In the genomic region with DNA sequence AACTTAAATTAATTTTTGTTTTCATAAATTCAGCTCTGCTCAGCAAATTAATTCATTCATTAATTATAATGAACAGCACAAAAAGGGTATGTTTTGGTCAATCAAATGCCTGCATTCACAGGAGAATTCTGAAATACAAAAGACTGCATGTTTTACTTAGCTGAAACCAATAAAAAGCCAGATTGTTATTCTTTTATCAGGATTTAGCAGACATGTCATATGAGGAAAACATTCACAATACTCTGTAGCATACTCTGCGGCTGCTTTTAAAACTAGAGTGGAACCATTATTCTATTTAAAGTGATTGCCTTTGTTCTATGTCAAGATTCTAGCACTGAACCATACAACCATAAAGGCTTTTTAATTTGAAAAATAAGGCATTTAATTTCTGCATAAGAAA, we compare ENCODE assay signal across 34 cellular contexts. TPM values are rescaled to one million over a fixed set of nuclear protein-coding genes. Genes with fewer than 3 reads are reported as not detected.
"Had no signal": no experiment of that assay in that cellular context is flagged by ENCODE, and none has a peak within 500 bp of the region (broad histone marks: within the 10 kb centered on the region; RNA-seq: fewer than 3 reads in every experiment).

No MANE protein-coding gene starts in this region.

- H3K9me3 Mint-ChIP-seq: activated B cell treated with CpG ODN at 0.5 μM for 24 hours; activated CD4-positive, alpha-beta memory T cell treated with anti-CD3 and anti-CD28 coated beads for 36 hours; activated CD4-positive, alpha-beta T cell treated with anti-CD3 and anti-CD28 coated beads, Interleukin-2, amount 10 ng/mL, durations not matched to agents 24 days and 14 days; activated CD8-positive, alpha-beta T cell treated with anti-CD3 and anti-CD28 coated beads for 36 hours; activated naive CD4-positive, alpha-beta T cell treated with anti-CD3 and anti-CD28 coated beads, Interleukin-2, amount 10 ng/mL, durations not matched to agents 7 days and 5 days; activated naive CD4-positive, alpha-beta T cell treated with anti-CD3 and anti-CD28 coated beads, Interleukin-2, amount 50 U/mL, for 24 hours; activated naive CD8-positive, alpha-beta T cell treated with anti-CD3 and anti-CD28 coated beads, Interleukin-2, amount 10 ng/mL, durations not matched to agents 7 days and 5 days; activated naive CD8-positive, alpha-beta T cell treated with anti-CD3 and anti-CD28 coated beads, Interleukin-2, amount 50 U/mL, for 24 hours; activated T-cell treated with anti-CD3 and anti-CD28 coated beads, Interleukin-2, amount 50 U/mL, for 4 hours; activated T-cell treated with anti-CD3 and anti-CD28 coated beads, Interleukin-2, amount 50 U/mL, for 72 hours; activated T-helper 1 cell treated with anti-CD3 and anti-CD28 coated beads, Interleukin-12 subunit alpha, Interleukin-12 subunit beta, Interleukin-2, Interleukin-4 antibody, amounts not matched to agents 30 ng/mL and 10 ng/mL and 1 ng/mL, durations not matched to agents 14 hours and 24 hours and 36 hours; activated T-helper 17 cell treated with anti-CD3 and anti-CD28 coated beads, Interleukin-2, amount 50 U/mL, for 72 hours; T-helper 1 cell treated with Interleukin-12 subunit alpha and Interleukin-12 subunit beta and Interleukin-4 antibody, amounts not matched to agents 30 μg/mL and 1 μg/mL, for 36 hours; T-helper 2 cell treated with Interferon-gamma antibody and Interleukin-4, amounts not matched to agents 5 μg/mL and 100 μg/mL, for 36 hours had no signal

- FAIRE-seq: TTC549 had no signal

- H3K27me3 Mint-ChIP-seq: activated CD4-positive, alpha-beta memory T cell treated with anti-CD3 and anti-CD28 coated beads for 36 hours; activated CD4-positive, alpha-beta T cell treated with anti-CD3 and anti-CD28 coated beads, Interleukin-2, amount 10 ng/mL, durations not matched to agents 24 days and 14 days; activated naive CD4-positive, alpha-beta T cell treated with anti-CD3 and anti-CD28 coated beads, Interleukin-2, amount 10 ng/mL, durations not matched to agents 7 days and 5 days; activated naive CD4-positive, alpha-beta T cell treated with anti-CD3 and anti-CD28 coated beads, Interleukin-2, amount 50 U/mL, for 24 hours; activated naive CD8-positive, alpha-beta T cell treated with anti-CD3 and anti-CD28 coated beads, Interleukin-2, amount 50 U/mL, for 24 hours had no signal

- H3K36me3 Mint-ChIP-seq: activated CD4-positive, alpha-beta memory T cell treated with anti-CD3 and anti-CD28 coated beads for 36 hours; activated naive CD4-positive, alpha-beta T cell treated with anti-CD3 and anti-CD28 coated beads, Interleukin-2, amount 10 ng/mL, durations not matched to agents 7 days and 5 days; activated naive CD4-positive, alpha-beta T cell treated with anti-CD3 and anti-CD28 coated beads, Interleukin-2, amount 50 U/mL, for 24 hours; activated naive CD8-positive, alpha-beta T cell; activated naive CD8-positive, alpha-beta T cell treated with anti-CD3 and anti-CD28 coated beads, Interleukin-2, amount 10 ng/mL, durations not matched to agents 7 days and 5 days had no signal

- ATAC-seq: activated CD8-positive, alpha-beta T cell treated with anti-CD3 and anti-CD28 coated beads for 36 hours; activated naive CD8-positive, alpha-beta T cell treated with anti-CD3 and anti-CD28 coated beads, Interleukin-2, amount 50 U/mL, for 24 hours; activated T-cell treated with anti-CD3 and anti-CD28 coated beads, Interleukin-2, amount 50 U/mL, for 4 hours; activated T-cell treated with anti-CD3 and anti-CD28 coated beads, Interleukin-2, amount 50 U/mL, for 72 hours; activated T-helper 17 cell treated with anti-CD3 and anti-CD28 coated beads, Interleukin-2, amount 50 U/mL, for 72 hours had no signal

- H3K4me1 Mint-ChIP-seq: activated B cell treated with CpG ODN at 0.5 μM for 24 hours; activated CD4-positive, alpha-beta T cell treated with anti-CD3 and anti-CD28 coated beads, Interleukin-2, amount 10 ng/mL, durations not matched to agents 24 days and 14 days; activated naive CD4-positive, alpha-beta T cell treated with anti-CD3 and anti-CD28 coated beads, Interleukin-2, amount 10 ng/mL, durations not matched to agents 7 days and 5 days; activated naive CD4-positive, alpha-beta T cell treated with anti-CD3 and anti-CD28 coated beads, Interleukin-2, amount 50 U/mL, for 24 hours; activated naive CD8-positive, alpha-beta T cell treated with anti-CD3 and anti-CD28 coated beads, Interleukin-2, amount 10 ng/mL, durations not matched to agents 7 days and 5 days; activated naive CD8-positive, alpha-beta T cell treated with anti-CD3 and anti-CD28 coated beads, Interleukin-2, amount 50 U/mL, for 24 hours; activated T-helper 17 cell treated with anti-CD3 and anti-CD28 coated beads, Interleukin-2, amount 50 U/mL, for 72 hours had no signal

- H3K4me3 Mint-ChIP-seq: activated B cell treated with CpG ODN at 0.5 μM for 24 hours; activated CD4-positive, alpha-beta memory T cell treated with anti-CD3 and anti-CD28 coated beads for 36 hours; activated CD4-positive, alpha-beta T cell treated with anti-CD3 and anti-CD28 coated beads, Interleukin-2, amount 10 ng/mL, durations not matched to agents 24 days and 14 days; activated CD8-positive, alpha-beta T cell treated with anti-CD3 and anti-CD28 coated beads for 36 hours; activated naive CD4-positive, alpha-beta T cell treated with anti-CD3 and anti-CD28 coated beads, Interleukin-2, amount 10 ng/mL, durations not matched to agents 7 days and 5 days; activated naive CD4-positive, alpha-beta T cell treated with anti-CD3 and anti-CD28 coated beads, Interleukin-2, amount 50 U/mL, for 24 hours; activated naive CD8-positive, alpha-beta T cell; activated naive CD8-positive, alpha-beta T cell treated with anti-CD3 and anti-CD28 coated beads, Interleukin-2, amount 10 ng/mL, durations not matched to agents 7 days and 5 days; activated naive CD8-positive, alpha-beta T cell treated with anti-CD3 and anti-CD28 coated beads, Interleukin-2, amount 50 U/mL, for 24 hours; activated T-cell treated with anti-CD3 and anti-CD28 coated beads, Interleukin-2, amount 50 U/mL, for 4 hours; activated T-cell treated with anti-CD3 and anti-CD28 coated beads, Interleukin-2, amount 50 U/mL, for 72 hours; activated T-helper 1 cell treated with anti-CD3 and anti-CD28 coated beads, Interleukin-12 subunit alpha, Interleukin-12 subunit beta, Interleukin-2, Interleukin-4 antibody, amounts not matched to agents 30 ng/mL and 10 ng/mL and 1 ng/mL, durations not matched to agents 14 hours and 24 hours and 36 hours; activated T-helper 17 cell treated with anti-CD3 and anti-CD28 coated beads, Interleukin-2, amount 50 U/mL, for 72 hours; T-helper 1 cell treated with Interleukin-12 subunit alpha and Interleukin-12 subunit beta and Interleukin-4 antibody, amounts not matched to agents 30 μg/mL and 1 μg/mL, for 36 hours; T-helper 2 cell treated with Interferon-gamma antibody and Interleukin-4, amounts not matched to agents 5 μg/mL and 100 μg/mL, for 36 hours had no signal

- DNase-seq: activated B cell treated with CpG ODN at 0.5 μM for 24 hours; activated CD4-positive, alpha-beta memory T cell treated with anti-CD3 and anti-CD28 coated beads for 36 hours; activated CD4-positive, alpha-beta T cell treated with anti-CD3 and anti-CD28 coated beads for 4 hours; activated CD4-positive, alpha-beta T cell treated with anti-CD3 and anti-CD28 coated beads, Interleukin-2, amount 10 ng/mL, durations not matched to agents 24 days and 14 days; activated CD4-positive, alpha-beta T cell treated with anti-CD3 and anti-CD28 coated beads, Interleukin-2, amount 50 U/mL, for 1 hour; activated CD4-positive, alpha-beta T cell treated with anti-CD3 and anti-CD28 coated beads, Interleukin-2, amount 50 U/mL, for 4 hours; activated CD4-positive, CD25-positive, alpha-beta regulatory T cell treated with anti-CD3 and anti-CD28 coated beads, Interleukin-2, amount 50 U/mL, for 72 hours; activated CD8-positive, alpha-beta memory T cell treated with anti-CD3 and anti-CD28 coated beads, Interleukin-2, amount 50 U/mL, for 4 hours; activated CD8-positive, alpha-beta T cell treated with anti-CD3 and anti-CD28 coated beads for 36 hours; activated effector memory CD4-positive, alpha-beta T cell treated with anti-CD3 and anti-CD28 coated beads, Interleukin-2, amount 50 U/mL, for 16 hours; activated gamma-delta T cell treated with Interleukin-2 at 50 U/mL for 16 hours; activated naive CD4-positive, alpha-beta T cell; activated naive CD4-positive, alpha-beta T cell treated with anti-CD3 and anti-CD28 coated beads, Interleukin-2, amount 10 ng/mL, durations not matched to agents 7 days and 5 days; activated naive CD8-positive, alpha-beta T cell treated with anti-CD3 and anti-CD28 coated beads, Interleukin-2, amount 10 ng/mL, durations not matched to agents 7 days and 5 days; activated naive CD8-positive, alpha-beta T cell treated with anti-CD3 and anti-CD28 coated beads, Interleukin-2, amount 50 U/mL, for 24 hours; activated T-cell treated with anti-CD3 and anti-CD28 coated beads for 4 hours; activated T-cell treated with anti-CD3 and anti-CD28 coated beads, Interleukin-2, amount 50 U/mL, for 1 hour; activated T-cell treated with anti-CD3 and anti-CD28 coated beads, Interleukin-2, amount 50 U/mL, for 4 hours; activated T-cell treated with anti-CD3 and anti-CD28 coated beads, Interleukin-2, amount 50 U/mL, for 72 hours; amygdala; anterior cingulate cortex; brain microvascular endothelial cell; central memory CD4-positive, alpha-beta T cell; T-helper 1 cell; T-helper 2 cell; T-helper 9 cell had no signal

- H3K27ac Mint-ChIP-seq: activated B cell treated with CpG ODN at 0.5 μM for 24 hours; activated CD4-positive, alpha-beta memory T cell treated with anti-CD3 and anti-CD28 coated beads for 36 hours; activated CD4-positive, alpha-beta T cell treated with anti-CD3 and anti-CD28 coated beads, Interleukin-2, amount 10 ng/mL, durations not matched to agents 24 days and 14 days; activated CD8-positive, alpha-beta T cell treated with anti-CD3 and anti-CD28 coated beads for 36 hours; activated naive CD4-positive, alpha-beta T cell treated with anti-CD3 and anti-CD28 coated beads, Interleukin-2, amount 10 ng/mL, durations not matched to agents 7 days and 5 days; activated naive CD4-positive, alpha-beta T cell treated with anti-CD3 and anti-CD28 coated beads, Interleukin-2, amount 50 U/mL, for 24 hours; activated naive CD8-positive, alpha-beta T cell; activated naive CD8-positive, alpha-beta T cell treated with anti-CD3 and anti-CD28 coated beads, Interleukin-2, amount 10 ng/mL, durations not matched to agents 7 days and 5 days; activated naive CD8-positive, alpha-beta T cell treated with anti-CD3 and anti-CD28 coated beads, Interleukin-2, amount 50 U/mL, for 24 hours; activated T-cell treated with anti-CD3 and anti-CD28 coated beads, Interleukin-2, amount 50 U/mL, for 72 hours; activated T-helper 1 cell treated with anti-CD3 and anti-CD28 coated beads, Interleukin-12 subunit alpha, Interleukin-12 subunit beta, Interleukin-2, Interleukin-4 antibody, amounts not matched to agents 30 ng/mL and 10 ng/mL and 1 ng/mL, durations not matched to agents 14 hours and 24 hours and 36 hours; activated T-helper 17 cell treated with anti-CD3 and anti-CD28 coated beads, Interleukin-2, amount 50 U/mL, for 72 hours; T-helper 1 cell treated with Interleukin-12 subunit alpha and Interleukin-12 subunit beta and Interleukin-4 antibody, amounts not matched to agents 30 μg/mL and 1 μg/mL, for 36 hours; T-helper 2 cell treated with Interferon-gamma antibody and Interleukin-4, amounts not matched to agents 5 μg/mL and 100 μg/mL, for 36 hours had no signal

RNA-seq across cellular contexts. Expression of a gene that starts 19.1 kb away (rescaled TPM):
- total RNA-seq: activated CD4-positive, alpha-beta memory T cell treated with anti-CD3 and anti-CD28 coated beads for 36 hours; activated CD4-positive, alpha-beta T cell treated with anti-CD3 and anti-CD28 coated beads, Interleukin-2, amount 10 ng/mL, durations not matched to agents 24 days and 14 days; activated CD8-positive, alpha-beta memory T cell treated with anti-CD3 and anti-CD28 coated beads for 36 hours; activated CD8-positive, alpha-beta T cell treated with anti-CD3 and anti-CD28 coated beads for 36 hours; activated naive CD8-positive, alpha-beta T cell treated with anti-CD3 and anti-CD28 coated beads, Interleukin-2, amount 10 ng/mL, durations not matched to agents 7 days and 5 days; activated T-cell treated with anti-CD3 and anti-CD28 coated beads, Interleukin-2, amount 50 U/mL, for 72 hours; activated T-helper 1 cell treated with anti-CD3 and anti-CD28 coated beads, Interleukin-12 subunit alpha, Interleukin-12 subunit beta, Interleukin-2, Interleukin-4 antibody, amounts not matched to agents 30 ng/mL and 10 ng/mL and 1 ng/mL, durations not matched to agents 14 hours and 24 hours and 36 hours had no signal
